8 cellular contexts compared by ENCODE assay signal in genomic region chr19:3154957-3155736, GRCh38. TPM values are rescaled to one million over a fixed set of nuclear protein-coding genes. Genes with fewer than 3 reads are reported as not detected.
A peak's percentile ranks its signal among the peaks of the same experiment; 100 is the strongest.
DNase-seq lines count a peak whose midpoint lies in the region; ATAC-seq, FAIRE-seq and TF ChIP-seq lines count a peak whose summit lies in the region.

No MANE protein-coding gene starts in this region.

- TF ChIP-seq POLR2A in GM12891 (IDR thresholded peaks at IDR 0.05; ENCODE audit: low read depth, low read length) = peak; percentile 73

- peak overlapping the region in 3 of 5 donors; percentile 5 to 49 (median 49) for H3K4me3 Mint-ChIP-seq in immature natural killer cell

- H3K4me1 Mint-ChIP-seq in immature natural killer cell = peaks cover 0 to 5% of the 10 kb centered on the region in 2 donors

- no peak for FAIRE-seq in GM12891 (lab: Jason Lieb, UNC)

- H3K9me3 Mint-ChIP-seq in immature natural killer cell = no peaks in the 10 kb centered on the region

- H3K36me3 Mint-ChIP-seq in immature natural killer cell = no peaks in the 10 kb centered on the region

- peak overlapping the region in 3 of 6 donors; percentile 8 to 71 (median 55) for H3K27ac Mint-ChIP-seq in immature natural killer cell

- peak; percentile 73 for ATAC-seq in HG03097 (IDR thresholded peaks at IDR 0.05; ENCODE audit: low FRiP score, unreplicated experiment)
- no peak for ATAC-seq in GM21528 (IDR thresholded peaks at IDR 0.05; ENCODE audit: low FRiP score, unreplicated experiment)

- peaks cover 0 to 4% (median 1%) of the 10 kb centered on the region in 3 donors for H3K27me3 Mint-ChIP-seq in immature natural killer cell (ENCODE audit: low read depth in 3 of 3)

- DNase-seq in GM12891 (ENCODE audit: insufficient read length, low spot score) (peak; percentile 71), SW 1271 (lab: John Stamatoyannopoulos, UW) (peak; percentile 98 to 99), immature natural killer cell (peak; percentile 28 to 49 (median 32)), NCI-H748 (lab: John Stamatoyannopoulos, UW; ENCODE audit: unreplicated experiment) (no peak)
- peak; percentile 41 for DNase-seq in activated naive CD8-positive, alpha-beta T cell treated with anti-CD3 and anti-CD28 coated beads, Interleukin-2, amount 50 U/mL, for 16 hours (ENCODE audit: low read depth, low spot score)
- DNase-seq in stimulated activated CD4-positive, alpha-beta T cell treated with anti-CD3 and anti-CD28 coated beads, Interleukin-4, amount 100 ng/mL, for 4 hours = peak; percentile 67 to 90

TF ChIP-seq in GM12891, 5 proteins besides CTCF, POLR2A, EP300 and RAD21:
- peak; percentile 43; the same call in 1 of the 2 replicates for TF ChIP-seq SPI1 (IDR thresholded peaks at IDR 0.05; ENCODE audit: low read depth, low read length)
- TF ChIP-seq TAF1 (IDR thresholded peaks at IDR 0.05; ENCODE audit: low read depth, low read length) = peak; percentile 56
- no peak for TF ChIP-seq PAX5 (IDR thresholded peaks at IDR 0.05; ENCODE audit: insufficient read depth, low read length, severe bottlenecking)
- TF ChIP-seq POLR2AphosphoS5 (IDR thresholded peaks at IDR 0.05; ENCODE audit: low read depth, low read length) = peak; percentile 60; the same call in 1 of the 2 replicates
- peak; percentile 52; the same call in 1 of the 2 replicates for TF ChIP-seq POU2F2 (IDR thresholded peaks at IDR 0.05; ENCODE audit: low read depth, low read length)

RNA-seq across cellular contexts. Expression of gene GNA15, which starts 19.3 kb away (rescaled TPM):
- 15.9 TPM for polyA plus RNA-seq in GM12891 (2012; ENCODE audit: low read depth, missing spikeins)
- 1 to 10 TPM in 2 of 3 donors, under 1 TPM in 1; 0.25 to 2.8 (median 2.3) TPM for polyA plus RNA-seq in immature natural killer cell

RNA-seq across cellular contexts. Expression of gene S1PR4, which starts 23.4 kb away (rescaled TPM):
- polyA plus RNA-seq in GM12891 (2012; ENCODE audit: low read depth, missing spikeins) = 10.8 TPM
- 100 to 1,000 TPM; 238 to 344 (median 258) TPM for polyA plus RNA-seq in immature natural killer cell

RNA-seq across cellular contexts. Expression of gene NCLN, which starts 30.6 kb away (rescaled TPM):
- 29.7 TPM for polyA plus RNA-seq in GM12891 (2012; ENCODE audit: low read depth, missing spikeins)
- polyA plus RNA-seq in immature natural killer cell = 10 to 100 TPM; 22.8 to 58.8 (median 55.2) TPM
